ENCODE assay signal across 16 cellular contexts in genomic region chr18:7755753-7756475, GRCh38.
DNase-seq lines count a peak whose midpoint lies in the region; ATAC-seq, FAIRE-seq and TF ChIP-seq lines count a peak whose summit lies in the region.
"Had no signal": no experiment of that assay in that cellular context is flagged by ENCODE, and none has a peak within 500 bp of the region (broad histone marks: within the 10 kb centered on the region; RNA-seq: fewer than 3 reads in every experiment).

No MANE protein-coding gene starts in this region.

- H3K4me2 ChIP-seq in endothelial cell of umbilical vein (ENCODE audit: insufficient read depth, low read length) = no peak overlapping the region

- no peaks in the 10 kb centered on the region for H3K36me3 Mint-ChIP-seq in activated T-helper 17 cell treated with anti-CD3 and anti-CD28 coated beads, Interleukin-2, amount 50 U/mL, for 72 hours (ENCODE audit: low read depth)

- H3K9me1 ChIP-seq in endothelial cell of umbilical vein (replicated peaks; ENCODE audit: control insufficient read depth, extremely low read depth, insufficient read depth, low read length) = no peaks in the 10 kb centered on the region

- CTCF ChIA-PET in endothelial cell of umbilical vein (lab: Charles Lee) = interaction anchor here (1.7 kb wide), 1 partner anchor 483 kb away, joined by 4 read pairs; no protein-coding TSS in a partner anchor

- TF ChIP-seq CTCF in endothelial cell of umbilical vein (IDR thresholded peaks at IDR 0.05; ENCODE audit: extremely low read depth in 1 of 2, insufficient read depth in 1 of 2, low read depth in 1 of 2, low read length in 2 of 2) (peak in 1 of 2 donors; percentile 27), thoracic aorta (IDR thresholded peaks at IDR 0.05) (peak; percentile 37)

- ATAC-seq in left lobe of liver = peak; percentile 82
- ATAC-seq in thoracic aorta (ENCODE audit: insufficient number of reproducible peaks, low FRiP score, low read depth) = no peak
- ATAC-seq in activated T-helper 17 cell treated with anti-CD3 and anti-CD28 coated beads, Interleukin-2, amount 50 U/mL, for 72 hours (replicated peaks) = no peak

- dilution Hi-C loops in endothelial cell of umbilical vein (cut with MboI; ENCODE audit: extremely low pct_ligation_motif_present, low sequenced_read_pairs) = no loop called here

- no peaks in the 10 kb centered on the region for H4K20me1 ChIP-seq in endothelial cell of umbilical vein (replicated peaks; ENCODE audit: control insufficient read depth, extremely low read depth, insufficient read depth, low read length)

- no peaks in the 10 kb centered on the region for H3K27me3 ChIP-seq in endothelial cell of umbilical vein (ENCODE audit: control insufficient read depth in 2 of 2, insufficient read depth in 2 of 2, low read length in 2 of 2)
- no peaks in the 10 kb centered on the region for H3K27me3 ChIP-seq in thoracic aorta (replicated peaks; ENCODE audit: insufficient read depth)
- H3K27me3 ChIP-seq: sigmoid colon, testis had no signal

- H2AFZ ChIP-seq in endothelial cell of umbilical vein (ENCODE audit: low read depth, low read length) = no peak overlapping the region

- POLR2A ChIA-PET in endothelial cell of umbilical vein (lab: Charles Lee) = no interaction called here

- no peaks in the 10 kb centered on the region for H3K9me3 Mint-ChIP-seq in activated T-helper 17 cell treated with anti-CD3 and anti-CD28 coated beads, Interleukin-2, amount 50 U/mL, for 72 hours
- H3K9me3 Mint-ChIP-seq: central memory CD8-positive, alpha-beta T cell had no signal

- TF ChIP-seq POLR2A in endothelial cell of umbilical vein (IDR thresholded peaks at IDR 0.05; ENCODE audit: low read depth, low read length) = no peak

- no peaks in the 10 kb centered on the region for H3K36me3 ChIP-seq in endothelial cell of umbilical vein (ENCODE audit: control insufficient read depth in 2 of 2, extremely low read depth in 1 of 2, insufficient read depth in 2 of 2, low read length in 2 of 2)
- no peaks in the 10 kb centered on the region for H3K36me3 ChIP-seq in thoracic aorta
- H3K36me3 ChIP-seq: sigmoid colon had no signal

- H3K4me1 ChIP-seq in endothelial cell of umbilical vein (ENCODE audit: control insufficient read depth, extremely low read depth, insufficient read depth, low read length) (peaks cover 14% of the 10 kb centered on the region), thoracic aorta (ENCODE audit: control insufficient read depth in 1 of 2, low read depth in 2 of 2) (peaks cover 13 to 60% of the 10 kb centered on the region in 2 donors)
- H3K4me1 ChIP-seq: testis had no signal

- no peak for FAIRE-seq in endothelial cell of umbilical vein (lab: Jason Lieb, UNC)

- intact Hi-C loops in endothelial cell of umbilical vein (cut with micrococcal nuclease) = loop anchor here (2.0 kb wide), 1 partner anchor 483 kb away; no protein-coding TSS in a partner anchor

- H3K9me3 ChIP-seq in endothelial cell of umbilical vein (replicated peaks; ENCODE audit: control insufficient read depth, insufficient read depth, low read length) (no peaks in the 10 kb centered on the region), thoracic aorta (no peaks in the 10 kb centered on the region)
- H3K9me3 ChIP-seq: sigmoid colon, testis had no signal

- H3K4me3 Mint-ChIP-seq in activated T-helper 17 cell treated with anti-CD3 and anti-CD28 coated beads, Interleukin-2, amount 50 U/mL, for 72 hours = no peak overlapping the region
- H3K4me3 Mint-ChIP-seq: central memory CD8-positive, alpha-beta T cell had no signal

- H3K27ac Mint-ChIP-seq in activated T-helper 17 cell treated with anti-CD3 and anti-CD28 coated beads, Interleukin-2, amount 50 U/mL, for 72 hours = no peak overlapping the region

- no peak overlapping the region for H3K9ac ChIP-seq in endothelial cell of umbilical vein (replicated peaks; ENCODE audit: extremely low read depth, insufficient read depth, low read length)

- no peaks in the 10 kb centered on the region for H3K4me1 Mint-ChIP-seq in activated T-helper 17 cell treated with anti-CD3 and anti-CD28 coated beads, Interleukin-2, amount 50 U/mL, for 72 hours
- H3K4me1 Mint-ChIP-seq: central memory CD8-positive, alpha-beta T cell had no signal

- BruUV-seq in endothelial cell of umbilical vein (replicated peaks; lab: Mats Ljungman, UMichigan) = no TSS peak

- H3K4me3 ChIP-seq in endothelial cell of umbilical vein (replicated peaks in 1 of 3; ENCODE audit: insufficient read depth in 1 of 3, low read depth in 1 of 3, low read length in 3 of 3) = no peak overlapping the region
- H3K4me3 ChIP-seq in thoracic aorta = no peak overlapping the region
- H3K4me3 ChIP-seq: sigmoid colon, testis had no signal

- H3K79me2 ChIP-seq in endothelial cell of umbilical vein (ENCODE audit: control insufficient read depth, insufficient read depth, low read length) = no peaks in the 10 kb centered on the region

- DNase-seq in NCI-H1092 treated with DMSO at 0.1 percent for 48 hours (lab: John Stamatoyannopoulos, UW) (peak; percentile 1), NCI-H1092 (lab: John Stamatoyannopoulos, UW) (no peak), endothelial cell of umbilical vein (ENCODE audit: low read depth, low spot score) (peak; percentile 62), left lobe of liver (ENCODE audit: low spot score) (no peak), thoracic aorta (ENCODE audit: low spot score) (no peak), NCI-H2029 treated with DMSO at 0.1 percent for 48 hours (lab: John Stamatoyannopoulos, UW) (no peak), NCI-H524 treated with DMSO at 0.1 percent for 48 hours (lab: John Stamatoyannopoulos, UW) (no peak)
- DNase-seq: activated CD4-positive, alpha-beta T cell treated with anti-CD3 and anti-CD28 coated beads, Interleukin-2, amount 50 U/mL, for 1 hour; activated effector memory CD4-positive, alpha-beta T cell treated with Interleukin-2 at 50 U/mL for 16 hours; midbrain; NCI-H1105; sigmoid colon; testis had no signal

- no peaks in the 10 kb centered on the region for H3K27me3 Mint-ChIP-seq in activated T-helper 17 cell treated with anti-CD3 and anti-CD28 coated beads, Interleukin-2, amount 50 U/mL, for 72 hours
- H3K27me3 Mint-ChIP-seq: central memory CD8-positive, alpha-beta T cell had no signal

- H3K27ac ChIP-seq in endothelial cell of umbilical vein (ENCODE audit: insufficient read depth, low read depth, low read length) (no peak overlapping the region), thoracic aorta (no peak overlapping the region)
- H3K27ac ChIP-seq: 22Rv1, sigmoid colon, testis had no signal

TF ChIP-seq in endothelial cell of umbilical vein, 7 proteins besides CTCF, POLR2A, EP300 and RAD21:
- no peak for TF ChIP-seq MYC (IDR thresholded peaks at IDR 0.05; ENCODE audit: low read depth, low read length)
- TF ChIP-seq JUN (IDR thresholded peaks at IDR 0.05; ENCODE audit: borderline replicate concordance, insufficient read depth, insufficient read length, low read depth) = no peak
- TF ChIP-seq FOS (IDR thresholded peaks at IDR 0.05; ENCODE audit: borderline replicate concordance, insufficient read depth, low read length) = no peak
- TF ChIP-seq EZH2 (IDR thresholded peaks at IDR 0.05; ENCODE audit: borderline replicate concordance, low read depth, low read length, severe bottlenecking) = no peak
- no peak for TF ChIP-seq POLR2AphosphoS5 (IDR thresholded peaks at IDR 0.05; ENCODE audit: insufficient read depth, low read depth, low read length)
- TF ChIP-seq, protein P1, sequence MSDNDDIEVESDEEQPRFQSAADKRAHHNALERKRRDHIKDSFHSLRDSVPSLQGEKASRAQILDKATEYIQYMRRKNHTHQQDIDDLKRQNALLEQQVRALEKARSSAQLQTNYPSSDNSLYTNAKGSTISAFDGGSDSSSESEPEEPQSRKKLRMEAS (IDR thresholded peaks at IDR 0.05; ENCODE audit: insufficient read depth, insufficient read length) = no peak
- no peak for TF ChIP-seq GATA2 (IDR thresholded peaks at IDR 0.05; ENCODE audit: insufficient read depth, insufficient read length, low read depth, low read length)

Comparison
In these comparisons a context has a peak if more than half of its experiments do, and no peak if none do; other contexts are left out.
1. DNase-seq: peak in NCI-H1092 treated with DMSO at 0.1 percent for 48 hours (single experiment) and endothelial cell of umbilical vein (single experiment); none in NCI-H1092 (single experiment), left lobe of liver (single experiment), thoracic aorta (single experiment), NCI-H2029 treated with DMSO at 0.1 percent for 48 hours (single experiment) and NCI-H524 treated with DMSO at 0.1 percent for 48 hours (single experiment).